Comparison of ENCODE assay signal across 9 cellular contexts in the genomic region with DNA sequence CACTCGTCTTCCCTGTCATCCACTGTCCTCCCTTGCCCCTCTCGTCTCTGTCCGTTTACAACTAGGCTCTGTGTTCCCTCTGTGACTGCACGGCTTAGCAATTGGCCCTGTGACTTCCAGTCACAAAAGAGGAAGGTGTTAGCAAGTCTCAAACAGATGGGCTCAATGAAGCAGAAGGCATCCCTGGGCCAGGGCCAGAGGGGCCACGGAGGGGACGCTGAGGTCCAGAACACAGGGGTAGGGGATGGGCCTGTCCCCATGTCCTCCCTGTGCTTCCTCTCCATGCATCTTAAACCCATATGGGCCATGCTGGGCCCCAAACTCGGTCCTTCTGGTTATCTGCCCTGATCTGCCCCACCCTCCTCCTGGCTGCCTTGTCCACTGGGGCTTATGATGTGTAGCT. TPM values are rescaled to one million over a fixed set of nuclear protein-coding genes. Genes with fewer than 3 reads are reported as not detected.
DNase-seq lines count a peak whose midpoint lies in the region; ATAC-seq and TF ChIP-seq lines count a peak whose summit lies in the region.
"Had no signal": no experiment of that assay in that cellular context is flagged by ENCODE, and none has a peak within 500 bp of the region (broad histone marks: within the 10 kb centered on the region; RNA-seq: fewer than 3 reads in every experiment).

A gene with protein sequence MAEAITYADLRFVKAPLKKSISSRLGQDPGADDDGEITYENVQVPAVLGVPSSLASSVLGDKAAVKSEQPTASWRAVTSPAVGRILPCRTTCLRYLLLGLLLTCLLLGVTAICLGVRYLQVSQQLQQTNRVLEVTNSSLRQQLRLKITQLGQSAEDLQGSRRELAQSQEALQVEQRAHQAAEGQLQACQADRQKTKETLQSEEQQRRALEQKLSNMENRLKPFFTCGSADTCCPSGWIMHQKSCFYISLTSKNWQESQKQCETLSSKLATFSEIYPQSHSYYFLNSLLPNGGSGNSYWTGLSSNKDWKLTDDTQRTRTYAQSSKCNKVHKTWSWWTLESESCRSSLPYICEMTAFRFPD (minus strand): TSS at position 89 of the 403 bp plus-strand sequence. CDS start 110 bp downstream, outside the sequence.

- H3K27ac ChIP-seq in brain microvascular endothelial cell: no peak within 1 kb of the TSS
- no peak within 1 kb of the TSS for H3K27ac ChIP-seq in mesodermal cell (ENCODE audit: low read depth, low read length, severe bottlenecking)

- no peak for TF ChIP-seq CTCF in AG04449 (IDR thresholded peaks at IDR 0.05; ENCODE audit: insufficient read depth, low read length, missing control alignments)
- no peak for TF ChIP-seq CTCF in HFF-Myc (IDR thresholded peaks at IDR 0.05; ENCODE audit: low read depth, low read length, missing control alignments)
- TF ChIP-seq CTCF in brain microvascular endothelial cell (IDR thresholded peaks at IDR 0.05; ENCODE audit: low read depth, low read length, missing control alignments): no peak

- POLR2A ChIA-PET in AG04449 (lab: Yijun Ruan, JAX): no interaction called here

- no peak for DNase-seq in AG04449 (ENCODE audit: low read depth, low spot score)
- no peak for DNase-seq in HFF-Myc (ENCODE audit: extremely low read depth, low read depth)
- DNase-seq in brain microvascular endothelial cell: no peak
- DNase-seq in RKO (ENCODE audit: low spot score): no peak
- no peak for DNase-seq in DMS79 treated with DMSO at 0.1 percent for 48 hours (lab: John Stamatoyannopoulos, UW)

- no peaks in the 10 kb centered on the region for H3K36me3 ChIP-seq in brain microvascular endothelial cell (replicated peaks)
- H3K36me3 ChIP-seq in mesodermal cell (ENCODE audit: control insufficient read depth, insufficient read depth, low read length): no peaks in the 10 kb centered on the region

- no peaks in the 10 kb centered on the region for H3K4me1 ChIP-seq in mesodermal cell (ENCODE audit: control insufficient read depth, insufficient read depth, low read length, poor library complexity, severe bottlenecking)

- ATAC-seq in HG03442 (IDR thresholded peaks at IDR 0.05; ENCODE audit: unreplicated experiment) (no peak), HG03439 (IDR thresholded peaks at IDR 0.05; ENCODE audit: unreplicated experiment) (no peak)
- ATAC-seq: body of pancreas had no signal

- 90 to 93% methylated on average over 5 to 6 of the region's 7 CpGs for WGBS in mesodermal cell (ENCODE audit: insufficient coverage in 2 of 2), 2 experiments

- H3K4me3 ChIP-seq in AG04449 (ENCODE audit: low read depth, low read length) (peak within 1 kb of the TSS; percentile 47), HFF-Myc (replicated peaks; ENCODE audit: low read depth, low read length) (peak within 1 kb of the TSS; percentile 13; the same call in 1 of the 2 replicates), brain microvascular endothelial cell (ENCODE audit: low read depth, low read length) (peak within 1 kb of the TSS; percentile 41), mesodermal cell (ENCODE audit: extremely low read depth, insufficient read depth, low read length, poor library complexity, severe bottlenecking) (peak within 1 kb of the TSS; percentile 18)
- H3K4me3 ChIP-seq: body of pancreas had no signal

- CTCF ChIA-PET in AG04449 (lab: Yijun Ruan, JAX): interaction anchor here (2.0 kb wide), 1 partner anchor 15 kb away, joined by 10 read pairs; no protein-coding TSS in a partner anchor

- H3K9me3 ChIP-seq in mesodermal cell (ENCODE audit: control insufficient read depth, low read length): no peaks in the 10 kb centered on the region
- H3K9me3 ChIP-seq: body of pancreas had no signal

- in situ Hi-C loops in brain microvascular endothelial cell (cut with HindIII; ENCODE audit: low pct_ligation_motif_present, low sequenced_read_pairs): no loop called here

- peaks cover 13% of the 10 kb centered on the region for H3K27me3 ChIP-seq in brain microvascular endothelial cell (replicated peaks)
- H3K27me3 ChIP-seq: body of pancreas had no signal

RNA-seq across cellular contexts. Expression of the gene that starts here (rescaled TPM):
- polyA plus RNA-seq in mesodermal cell (2013, experiment 1 of 2): 7.0 TPM
- 6.4 TPM for polyA plus RNA-seq in mesodermal cell (2013, experiment 2 of 2)
